In the genomic region with DNA sequence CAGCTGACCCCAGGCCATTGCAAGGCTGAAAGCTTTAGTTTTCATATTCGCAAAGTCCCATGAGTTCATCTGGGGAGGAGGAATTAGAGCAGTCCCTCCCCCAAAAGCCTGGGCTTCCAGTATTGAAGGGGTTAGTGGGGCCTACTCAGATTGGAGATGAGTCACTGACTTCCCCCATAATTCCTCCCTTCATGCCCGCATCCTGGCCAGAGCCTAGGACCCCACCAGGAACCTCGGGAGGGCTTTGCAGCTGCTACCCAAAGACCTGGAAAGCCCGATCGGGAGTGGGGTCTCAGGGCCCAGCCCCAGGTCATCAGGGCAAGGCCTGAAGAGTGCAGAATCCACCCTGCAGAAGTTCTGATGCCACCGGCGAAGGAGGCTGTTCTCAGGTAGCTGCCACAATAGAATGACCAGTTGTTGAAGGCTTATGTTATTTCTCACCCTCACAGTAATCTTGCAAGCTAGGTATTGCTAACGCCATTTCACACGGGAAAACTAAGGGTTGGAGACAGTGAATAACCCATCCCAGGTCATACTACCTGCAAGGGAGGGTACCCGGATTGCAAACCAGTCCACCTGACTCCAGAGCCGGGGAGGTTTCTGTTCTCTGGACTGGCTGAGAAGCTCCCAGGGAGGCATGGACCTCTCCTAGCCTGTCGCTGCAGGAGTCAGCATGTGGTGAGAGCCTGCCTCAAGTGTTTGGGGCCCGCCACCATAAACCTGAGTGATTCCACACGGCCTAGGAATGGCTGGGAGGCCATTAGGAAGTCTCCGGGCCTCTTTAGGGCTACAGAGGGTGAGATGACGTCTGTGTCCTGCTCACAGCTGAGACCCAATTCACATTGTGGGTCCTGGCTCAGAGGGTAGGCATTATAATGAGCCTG, we compare ENCODE assay signal across 13 cellular contexts. TPM values are rescaled to one million over a fixed set of nuclear protein-coding genes. Genes with fewer than 3 reads are reported as not detected.
A peak's percentile ranks its signal among the peaks of the same experiment; 100 is the strongest.
DNase-seq lines count a peak whose midpoint lies in the region; ATAC-seq lines count a peak whose summit lies in the region.
"Had no signal": no experiment of that assay in that cellular context is flagged by ENCODE, and none has a peak within 500 bp of the region (broad histone marks: within the 10 kb centered on the region; RNA-seq: fewer than 3 reads in every experiment).

No MANE protein-coding gene starts in this region.

- peaks cover 25% of the 10 kb centered on the region for H3K4me1 ChIP-seq in right cardiac atrium (ENCODE audit: control insufficient read depth, insufficient read depth, low read length)

- H3K27ac Mint-ChIP-seq in T-helper 17 cell, result peak overlapping the region; percentile 95
- peak overlapping the region; percentile 83 to 95 for H3K27ac Mint-ChIP-seq in stimulated activated naive CD8-positive, alpha-beta T cell treated with anti-CD3 and anti-CD28 coated beads, Interleukin-15, amount 100 ng/mL, for 72 hours

- DNase-seq in activated CD4-positive, alpha-beta T cell treated with anti-CD3 and anti-CD28 coated beads for 48 hours, result peak; percentile 31
- DNase-seq in activated CD4-positive, alpha-beta T cell treated with anti-CD3 and anti-CD28 coated beads, Interleukin-2, amount 50 U/mL, for 1 hour, result no peak
- DNase-seq in T-helper 17 cell, result peak in 1 of 3 donors; percentile 4
- peak in 1 of 3 donors; percentile 40 for DNase-seq in right cardiac atrium
- DNase-seq in stimulated activated naive CD8-positive, alpha-beta T cell treated with anti-CD3 and anti-CD28 coated beads, Interleukin-15, amount 100 ng/mL, for 72 hours, result no peak
- no peak for DNase-seq in kidney glomerular epithelial cell (lab: John Stamatoyannopoulos, UW)
- no peak for DNase-seq in head of caudate nucleus
- DNase-seq: GOT3, midbrain, NCI-H526 had no signal

- no peak for ATAC-seq in T-helper 17 cell
- no peak for ATAC-seq in right cardiac atrium
- ATAC-seq in stimulated activated naive CD8-positive, alpha-beta T cell treated with anti-CD3 and anti-CD28 coated beads, Interleukin-15, amount 100 ng/mL, for 72 hours, result no peak
- ATAC-seq in GM19035 (IDR thresholded peaks at IDR 0.05; ENCODE audit: unreplicated experiment), result no peak

- H3K9me3 ChIP-seq in T-helper 17 cell (ENCODE audit: control insufficient read depth, low read length, poor library complexity, severe bottlenecking) (no peaks in the 10 kb centered on the region), right cardiac atrium (ENCODE audit: control insufficient read depth, low read length) (no peaks in the 10 kb centered on the region)
- H3K9me3 ChIP-seq: SJSA1 had no signal

- H3K27me3 ChIP-seq in right cardiac atrium (ENCODE audit: control insufficient read depth, insufficient read depth), result no peaks in the 10 kb centered on the region
- H3K27me3 ChIP-seq: SJSA1 had no signal

- no peaks in the 10 kb centered on the region for H3K36me3 Mint-ChIP-seq in T-helper 17 cell (ENCODE audit: low read depth)

- WGBS in right cardiac atrium, result 79% methylated on average over 16 of the region's 16 CpGs

- H3K27ac ChIP-seq in right cardiac atrium (ENCODE audit: low read length), result peak overlapping the region; percentile 49

- H3K9me3 Mint-ChIP-seq in stimulated activated naive CD8-positive, alpha-beta T cell treated with anti-CD3 and anti-CD28 coated beads, Interleukin-15, amount 100 ng/mL, for 72 hours, result no peaks in the 10 kb centered on the region

- H3K4me3 Mint-ChIP-seq in T-helper 17 cell, result peak overlapping the region; percentile 28
- peak overlapping the region; percentile 82 to 89 for H3K4me3 Mint-ChIP-seq in stimulated activated naive CD8-positive, alpha-beta T cell treated with anti-CD3 and anti-CD28 coated beads, Interleukin-15, amount 100 ng/mL, for 72 hours

- intact Hi-C loops in right cardiac atrium (cut with DNase I), result no loop called here
- intact Hi-C loops in head of caudate nucleus (cut with DNase I), result no loop called here

- peaks cover 33% of the 10 kb centered on the region for H3K4me1 Mint-ChIP-seq in T-helper 17 cell
- peaks cover 86% of the 10 kb centered on the region for H3K4me1 Mint-ChIP-seq in stimulated activated naive CD8-positive, alpha-beta T cell treated with anti-CD3 and anti-CD28 coated beads, Interleukin-15, amount 100 ng/mL, for 72 hours

- H3K4me3 ChIP-seq in right cardiac atrium (ENCODE audit: low read length), result no peak overlapping the region
- H3K4me3 ChIP-seq: SJSA1 had no signal

- H3K27me3 Mint-ChIP-seq in T-helper 17 cell, result no peaks in the 10 kb centered on the region
- no peaks in the 10 kb centered on the region for H3K27me3 Mint-ChIP-seq in stimulated activated naive CD8-positive, alpha-beta T cell treated with anti-CD3 and anti-CD28 coated beads, Interleukin-15, amount 100 ng/mL, for 72 hours

RNA-seq across cellular contexts. Expression of a gene that starts 5.8 kb away (rescaled TPM):
- total RNA-seq in T-helper 17 cell (100 to 1,000 TPM; 126 to 139 TPM), right cardiac atrium (10 to 100 TPM; 13.0 to 28.0 (median 19.3) TPM)
- polyA plus RNA-seq in right cardiac atrium, result 31.8 TPM

RNA-seq across cellular contexts. Expression of a gene that starts 25.6 kb away (rescaled TPM):
- total RNA-seq in T-helper 17 cell (under 1 TPM in 1 of 2 donors, not detected in 1; 0.44 TPM), right cardiac atrium (under 1 TPM in 2 of 4 donors, not detected in 2; 0.15 to 0.20 TPM)
- polyA plus RNA-seq in right cardiac atrium, result 0.07 TPM
- total RNA-seq: cerebellum, SJSA1 had no signal

Comparison
In these comparisons a context has a peak if more than half of its experiments do, and no peak if none do; other contexts are left out.
1. RNA of a gene that starts 5.8 kb away (total RNA-seq): 126 to 139 TPM in T-helper 17 cell; 13.0 to 28.0 TPM in right cardiac atrium; every median in the first group is over 4 times any median in the second.